ENCODE assay signal across 12 cellular contexts in genomic region chr17:16463341-16464000, GRCh38. TPM values are rescaled to one million over a fixed set of nuclear protein-coding genes. Genes with fewer than 3 reads are reported as not detected.
DNase-seq lines count a peak whose midpoint lies in the region; ATAC-seq, FAIRE-seq and TF ChIP-seq lines count a peak whose summit lies in the region.
"Had no signal": no experiment of that assay in that cellular context is flagged by ENCODE, and none has a peak within 500 bp of the region (broad histone marks: within the 10 kb centered on the region; RNA-seq: fewer than 3 reads in every experiment).

No MANE protein-coding gene starts in this region.

- DNase-seq in AG04449 (ENCODE audit: low read depth, low spot score), result no peak
- peak; percentile 66 for DNase-seq in NCI-H1092 treated with DMSO at 0.1 percent for 48 hours (lab: John Stamatoyannopoulos, UW)
- peak; percentile 77 for DNase-seq in amniotic epithelial cell (ENCODE audit: low read depth)
- DNase-seq in right cardiac atrium, result peak; percentile 58 to 82 (median 75)
- DNase-seq in GM12892 (ENCODE audit: insufficient read length), result no peak
- DNase-seq in GM19239 (ENCODE audit: insufficient read length, low spot score), result no peak
- DNase-seq: activated CD4-positive, alpha-beta T cell treated with anti-CD3 and anti-CD28 coated beads, Interleukin-2, amount 10 ng/mL, durations not matched to agents 7 days and 5 days; CD8-positive, alpha-beta T cell; effector CD4-positive, alpha-beta T cell; stimulated activated naive CD8-positive, alpha-beta T cell treated with anti-CD3 and anti-CD28 coated beads, Interleukin-15, amount 100 ng/mL, for 72 hours had no signal

- H3K27ac ChIP-seq in right cardiac atrium (ENCODE audit: low read length), result no peak overlapping the region

- TF ChIP-seq CTCF in AG04449 (IDR thresholded peaks at IDR 0.05; ENCODE audit: insufficient read depth, low read length, missing control alignments), result peak; percentile 59

- H3K27me3 ChIP-seq in right cardiac atrium (ENCODE audit: control insufficient read depth, insufficient read depth), result no peaks in the 10 kb centered on the region

- WGBS in right cardiac atrium, result 56% methylated on average over 10 of the region's 10 CpGs

- H3K9me3 ChIP-seq in right cardiac atrium (ENCODE audit: control insufficient read depth, low read length), result no peaks in the 10 kb centered on the region

- no peak for FAIRE-seq in GM12892 (lab: Jason Lieb, UNC)
- no peak for FAIRE-seq in GM19239 (lab: Jason Lieb, UNC)

- POLR2A ChIA-PET in AG04449 (lab: Yijun Ruan, JAX), result interaction anchor here (1.5 kb wide), 1 partner anchor 22 kb away, joined by 3 read pairs; no protein-coding TSS in a partner anchor

- TF ChIP-seq POLR2A in GM12892 (IDR thresholded peaks at IDR 0.05; ENCODE audit: low read depth, low read length), result no peak

- ATAC-seq in right cardiac atrium (peak; percentile 56 to 74), HG02885 (IDR thresholded peaks at IDR 0.05; ENCODE audit: poor library complexity, unreplicated experiment) (no peak), HG02763 (IDR thresholded peaks at IDR 0.05; ENCODE audit: unreplicated experiment) (no peak)
- ATAC-seq: CD8-positive, alpha-beta T cell; stimulated activated naive CD8-positive, alpha-beta T cell treated with anti-CD3 and anti-CD28 coated beads, Interleukin-15, amount 100 ng/mL, for 72 hours had no signal

- intact Hi-C loops in right cardiac atrium (cut with DNase I), result no loop called here

- CTCF ChIA-PET in AG04449 (lab: Yijun Ruan, JAX), result interaction anchor here (0.8 to 7.5 kb wide), 7 partner anchors 11 to 126 kb away, joined by 3 to 88 read pairs (median 3); no protein-coding TSS in a partner anchor

- peaks cover 6% of the 10 kb centered on the region for H3K4me1 ChIP-seq in right cardiac atrium (ENCODE audit: control insufficient read depth, insufficient read depth, low read length)

- H3K4me3 ChIP-seq in AG04449 (ENCODE audit: low read depth, low read length), result no peak overlapping the region
- H3K4me3 ChIP-seq in right cardiac atrium (ENCODE audit: low read length), result no peak overlapping the region

RNA-seq across cellular contexts. Expression of gene LRRC75A, which starts 28.5 kb away (rescaled TPM):
- 1 to 10 TPM in 3 of 4 donors, under 1 TPM in 1; 0.97 to 1.3 (median 1.2) TPM for total RNA-seq in right cardiac atrium
- 0.63 TPM for polyA plus RNA-seq in right cardiac atrium
- polyA plus RNA-seq in GM12892 (2012; ENCODE audit: missing spikeins), result 1.1 TPM

RNA-seq across cellular contexts. Expression of gene TRPV2, which starts 48.1 kb away (rescaled TPM):
- total RNA-seq in right cardiac atrium, result 10 to 100 TPM in 3 of 4 donors, 1 to 10 TPM in 1; 7.1 to 19.6 (median 10.7) TPM
- polyA plus RNA-seq in right cardiac atrium, result 5.2 TPM
- polyA plus RNA-seq in GM12892 (2012; ENCODE audit: missing spikeins), result 34.6 TPM

Comparison
In these comparisons a context has a peak if more than half of its experiments do, and no peak if none do; other contexts are left out.
1. DNase-seq: peak in NCI-H1092 treated with DMSO at 0.1 percent for 48 hours (single experiment), amniotic epithelial cell (single experiment) and right cardiac atrium (3 of 3); none in AG04449 (single experiment), GM12892 (single experiment) and GM19239 (single experiment).
2. ATAC-seq: peak in right cardiac atrium (2 of 2); none in HG02885 (single experiment) and HG02763 (single experiment).